ENCODE assay signal across 36 cellular contexts in the genomic region with DNA sequence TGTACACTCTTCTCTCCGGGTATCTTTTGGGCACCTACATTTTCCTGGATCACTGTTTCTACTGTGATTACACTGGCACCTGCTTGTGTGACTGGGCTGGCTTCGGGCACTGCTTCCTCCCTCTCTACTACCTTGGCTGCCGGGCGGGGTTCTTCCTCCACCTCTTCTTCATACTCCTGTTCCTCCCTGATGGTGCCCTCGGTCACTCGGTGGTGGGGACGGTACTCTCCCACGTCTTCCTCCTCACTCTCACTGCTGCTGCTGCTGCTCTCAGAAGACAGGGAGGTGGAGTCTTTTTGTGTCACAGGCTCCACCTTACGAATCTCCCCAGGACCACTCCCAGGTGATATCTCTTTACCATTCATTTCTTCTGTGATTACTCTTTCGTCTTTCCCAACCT. TPM values are rescaled to one million over a fixed set of nuclear protein-coding genes. Genes with fewer than 3 reads are reported as not detected.
"Had no signal": no experiment of that assay in that cellular context is flagged by ENCODE, and none has a peak within 500 bp of the region (broad histone marks: within the 10 kb centered on the region; RNA-seq: fewer than 3 reads in every experiment).

No MANE protein-coding gene starts in this region.

- H3K27ac ChIP-seq: body of pancreas, cardiac muscle cell, ovary, prostate gland, skin epidermis, vagina had no signal

- H3K36me3 Mint-ChIP-seq: stimulated activated effector memory CD8-positive, alpha-beta T cell treated with anti-CD3 and anti-CD28 coated beads, Interleukin-12 subunit alpha, Interleukin-12 subunit beta, amount 100 ng/mL, for 72 hours had no signal

- H3K27me3 Mint-ChIP-seq: activated CD4-positive, alpha-beta T cell treated with anti-CD3 and anti-CD28 coated beads for 36 hours; activated naive CD8-positive, alpha-beta T cell; naive thymus-derived CD4-positive, alpha-beta T cell; stimulated activated naive CD8-positive, alpha-beta T cell treated with anti-CD3 and anti-CD28 coated beads, Interleukin-15, Interleukin-2, amounts not matched to agents 100 ng/mL and 50 ng/mL, for 24 hours; type B pancreatic cell had no signal

- H3K9me3 Mint-ChIP-seq: activated T-cell treated with anti-CD3 and anti-CD28 coated beads, Interleukin-2, amount 50 U/mL, for 72 hours; immature natural killer cell; memory B cell; naive thymus-derived CD4-positive, alpha-beta T cell; stimulated activated effector memory CD8-positive, alpha-beta T cell treated with anti-CD3 and anti-CD28 coated beads, Interleukin-12 subunit alpha, Interleukin-12 subunit beta, amount 100 ng/mL, for 72 hours; stimulated activated naive CD8-positive, alpha-beta T cell treated with anti-CD3 and anti-CD28 coated beads, Interleukin-15, Interleukin-2, amounts not matched to agents 100 ng/mL and 50 ng/mL, for 24 hours; type B pancreatic cell had no signal

- H3K4me1 ChIP-seq: body of pancreas, prostate gland, vagina had no signal

- H3K27ac Mint-ChIP-seq: activated CD4-positive, alpha-beta T cell treated with anti-CD3 and anti-CD28 coated beads for 36 hours; activated naive CD8-positive, alpha-beta T cell; activated T-cell treated with anti-CD3 and anti-CD28 coated beads, Interleukin-2, amount 50 U/mL, for 72 hours; memory B cell; stimulated activated effector memory CD8-positive, alpha-beta T cell treated with anti-CD3 and anti-CD28 coated beads, Interleukin-12 subunit alpha, Interleukin-12 subunit beta, amount 100 ng/mL, for 72 hours; stimulated activated naive CD8-positive, alpha-beta T cell treated with anti-CD3 and anti-CD28 coated beads, Interleukin-15, Interleukin-2, amounts not matched to agents 100 ng/mL and 50 ng/mL, for 24 hours; type B pancreatic cell had no signal

- H3K4me3 ChIP-seq: body of pancreas, cardiac muscle cell, ovary, prostate gland, skin epidermis, vagina had no signal

- H3K4me3 Mint-ChIP-seq: activated CD4-positive, alpha-beta T cell treated with anti-CD3 and anti-CD28 coated beads for 36 hours; activated naive CD8-positive, alpha-beta T cell; activated T-cell treated with anti-CD3 and anti-CD28 coated beads, Interleukin-2, amount 50 U/mL, for 72 hours; immature natural killer cell; memory B cell; naive thymus-derived CD4-positive, alpha-beta T cell; stimulated activated effector memory CD8-positive, alpha-beta T cell treated with anti-CD3 and anti-CD28 coated beads, Interleukin-12 subunit alpha, Interleukin-12 subunit beta, amount 100 ng/mL, for 72 hours; stimulated activated naive CD8-positive, alpha-beta T cell treated with anti-CD3 and anti-CD28 coated beads, Interleukin-15, Interleukin-2, amounts not matched to agents 100 ng/mL and 50 ng/mL, for 24 hours; type B pancreatic cell had no signal

- DNase-seq: activated CD4-positive, alpha-beta T cell treated with anti-CD3 and anti-CD28 coated beads for 36 hours; activated CD4-positive, alpha-beta T cell treated with anti-CD3 and anti-CD28 coated beads, Interleukin-2, amount 50 U/mL, for 4 hours; activated CD4-positive, CD25-positive, alpha-beta regulatory T cell; activated effector memory CD4-positive, alpha-beta T cell treated with Interleukin-2 at 50 U/mL for 16 hours; activated naive CD4-positive, alpha-beta T cell treated with Interleukin-2 at 50 U/mL for 16 hours; activated T-cell treated with anti-CD3 and anti-CD28 coated beads for 4 hours; activated T-cell treated with anti-CD3 and anti-CD28 coated beads, Interleukin-2, amount 50 U/mL, for 72 hours; aorta; body of pancreas; cortex of kidney; foreskin fibroblast; head of caudate nucleus; hypothalamus; immature natural killer cell; kidney; midbrain; naive thymus-derived CD4-positive, alpha-beta T cell; ovary; retina; stimulated activated CD4-positive, alpha-beta T cell treated with anti-CD3 and anti-CD28 coated beads, Interleukin-12 subunit alpha, Interleukin-12 subunit beta, amount 100 ng/mL, for 4 hours; stimulated activated CD4-positive, alpha-beta T cell treated with anti-CD3 and anti-CD28 coated beads, Interleukin-4, amount 100 ng/mL, for 1 hour had no signal

- ATAC-seq: activated CD4-positive, alpha-beta T cell treated with anti-CD3 and anti-CD28 coated beads for 36 hours; activated T-cell treated with anti-CD3 and anti-CD28 coated beads, Interleukin-2, amount 50 U/mL, for 72 hours; body of pancreas; esophagus mucosa; naive thymus-derived CD4-positive, alpha-beta T cell; sciatic nerve; stimulated activated effector memory CD8-positive, alpha-beta T cell treated with anti-CD3 and anti-CD28 coated beads, Interleukin-12 subunit alpha, Interleukin-12 subunit beta, amount 100 ng/mL, for 72 hours had no signal

- H3K27me3 ChIP-seq: body of pancreas, cardiac muscle cell, ovary, vagina had no signal

- H3K9me3 ChIP-seq: body of pancreas, ovary, prostate gland, vagina had no signal

- H3K36me3 ChIP-seq: cardiac muscle cell, ovary, prostate gland had no signal

- FAIRE-seq: kidney had no signal

- H3K4me1 Mint-ChIP-seq: immature natural killer cell had no signal

RNA-seq across cellular contexts. Expression of gene SMLR1, which starts 42.5 kb away (rescaled TPM):
- total RNA-seq: activated CD4-positive, alpha-beta T cell treated with anti-CD3 and anti-CD28 coated beads for 36 hours; activated T-cell treated with anti-CD3 and anti-CD28 coated beads, Interleukin-2, amount 50 U/mL, for 72 hours; aorta; cardiac muscle cell; chondrocyte; esophagus mucosa; lower leg skin; naive thymus-derived CD4-positive, alpha-beta T cell; sciatic nerve; subcutaneous adipose tissue; vagina had no signal
- polyA plus RNA-seq: cardiac muscle cell; immature natural killer cell; naive thymus-derived CD4-positive, alpha-beta T cell; neural cell had no signal
